In the genomic region with DNA sequence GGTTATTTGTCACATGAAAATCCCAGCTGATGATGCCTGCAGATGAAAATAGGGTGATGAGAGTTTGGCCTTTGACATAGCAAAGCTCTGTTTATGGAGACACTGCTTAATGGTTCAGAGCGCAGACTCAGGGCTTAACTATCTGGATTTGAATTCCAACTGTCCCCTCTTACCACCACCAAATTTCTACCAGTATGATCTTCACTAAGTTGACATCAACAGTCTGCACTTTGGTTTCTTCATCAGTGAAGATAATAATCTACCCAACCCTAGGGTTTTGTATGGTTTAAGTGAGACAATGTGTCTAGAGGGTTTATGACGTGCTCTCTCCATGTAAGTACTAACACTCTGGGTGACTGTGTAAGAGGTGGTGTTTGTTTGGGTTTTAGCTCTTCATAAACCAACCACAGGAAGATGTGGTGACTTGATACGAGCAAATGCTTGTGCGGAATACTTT, we compare ENCODE assay signal across 12 cellular contexts.
DNase-seq lines count a peak whose midpoint lies in the region; ATAC-seq and TF ChIP-seq lines count a peak whose summit lies in the region.
"Had no signal": no experiment of that assay in that cellular context is flagged by ENCODE, and none has a peak within 500 bp of the region (broad histone marks: within the 10 kb centered on the region; RNA-seq: fewer than 3 reads in every experiment).

No MANE protein-coding gene starts in this region.

- H3K27me3 ChIP-seq in gastroesophageal sphincter (no peaks in the 10 kb centered on the region), testis (no peaks in the 10 kb centered on the region), foreskin keratinocyte (no peaks in the 10 kb centered on the region)
- H3K27me3 ChIP-seq: BLaER1 had no signal

- intact Hi-C loops in testis (cut with DNase I; ENCODE audit: low total_unique reads) = no loop called here

- H3K36me3 ChIP-seq in gastroesophageal sphincter (no peaks in the 10 kb centered on the region), testis (ENCODE audit: low read depth, missing control alignments) (no peaks in the 10 kb centered on the region)
- H3K36me3 ChIP-seq: BLaER1 had no signal

- TF ChIP-seq CTCF in gastroesophageal sphincter (IDR thresholded peaks at IDR 0.05) (no peak), testis (IDR thresholded peaks at IDR 0.05) (no peak), foreskin keratinocyte (conservative IDR thresholded peaks at IDR 0.05) (no peak)

- H3K4me3 ChIP-seq in gastroesophageal sphincter (no peak overlapping the region), testis (no peak overlapping the region)
- H3K4me3 ChIP-seq: BLaER1 had no signal

- H3K27ac ChIP-seq in gastroesophageal sphincter (no peak overlapping the region), testis (no peak overlapping the region), foreskin keratinocyte (no peak overlapping the region)
- H3K27ac ChIP-seq: BLaER1 had no signal

- H3K9me3 ChIP-seq in gastroesophageal sphincter (no peaks in the 10 kb centered on the region), testis (no peaks in the 10 kb centered on the region)

- no peak for TF ChIP-seq POLR2A in gastroesophageal sphincter (IDR thresholded peaks at IDR 0.05)
- no peak for TF ChIP-seq POLR2A in testis (IDR thresholded peaks at IDR 0.05)

- WGBS in gastroesophageal sphincter (ENCODE audit: low coverage in 1 of 2), 2 donors = 45 to 66% methylated on average over 4 of the region's 4 CpGs
- WGBS in testis, 2 donors = 74 to 76% methylated on average over 4 of the region's 4 CpGs

- peak in 5 of 6 experiments; percentile 0 to 82 (median 67) for DNase-seq in stimulated activated naive CD4-positive, alpha-beta T cell (lab: John Stamatoyannopoulos, UW)
- DNase-seq in stimulated activated naive CD4-positive, alpha-beta T cell treated with Interleukin-2 at 50 U/mL for 16 hours (lab: John Stamatoyannopoulos, UW) = no peak
- DNase-seq in T-helper 22 cell (ENCODE audit: low read depth) (peak; percentile 52), AML-193 (lab: John Stamatoyannopoulos, UW) (no peak), testis (no peak), foreskin keratinocyte (no peak)
- DNase-seq: activated CD4-positive, CD25-positive, alpha-beta regulatory T cell treated with anti-CD3 and anti-CD28 coated beads, Interleukin-2, amount 50 U/mL, for 72 hours; mammary epithelial cell; NCI-H1694 treated with DMSO at 0.1 percent for 48 hours had no signal

- TF ChIP-seq EP300 in gastroesophageal sphincter (IDR thresholded peaks at IDR 0.05) = no peak

- ATAC-seq in gastroesophageal sphincter (peak; percentile 31), foreskin keratinocyte (no peak), HG03342 (IDR thresholded peaks at IDR 0.05; ENCODE audit: unreplicated experiment) (no peak)

- no peaks in the 10 kb centered on the region for H3K4me1 ChIP-seq in gastroesophageal sphincter
- no peaks in the 10 kb centered on the region for H3K4me1 ChIP-seq in testis
- H3K4me1 ChIP-seq in foreskin keratinocyte = peaks cover 7% of the 10 kb centered on the region

Comparison
In these comparisons a context has a peak if more than half of its experiments do, and no peak if none do; other contexts are left out.
1. DNase-seq: peak in stimulated activated naive CD4-positive, alpha-beta T cell (5 of 6) and T-helper 22 cell (single experiment); none in stimulated activated naive CD4-positive, alpha-beta T cell treated with Interleukin-2 at 50 U/mL for 16 hours (single experiment), AML-193 (0 of 2), testis (single experiment) and foreskin keratinocyte (0 of 2).